Comparison of ENCODE assay signal across 12 cellular contexts in genomic region chr5:149829954-149830353, GRCh38.
DNase-seq lines count a peak whose midpoint lies in the region; ATAC-seq and TF ChIP-seq lines count a peak whose summit lies in the region.
"Had no signal": no experiment of that assay in that cellular context is flagged by ENCODE, and none has a peak within 500 bp of the region (broad histone marks: within the 10 kb centered on the region; RNA-seq: fewer than 3 reads in every experiment).

No MANE protein-coding gene starts in this region.

- CTCF ChIA-PET in AG04450 (lab: Charles Lee) (interaction anchor here (0.7 to 17.6 kb wide), 9 partner anchors 8 to 192 kb away, joined by 3 to 478 read pairs (median 47); partner anchors contain the start of gene SLC26A2), OCI-LY7 (lab: Charles Lee; ENCODE audit: unreplicated experiment) (no interaction called here)

- H3K79me2 ChIP-seq in OCI-LY7 (ENCODE audit: insufficient read depth, low read depth, low read length) = no peaks in the 10 kb centered on the region

- H3K4me1 ChIP-seq in OCI-LY7 (ENCODE audit: insufficient read depth, low read length, poor library complexity, severe bottlenecking) = peaks cover 3% of the 10 kb centered on the region

- no peaks in the 10 kb centered on the region for H3K9me2 ChIP-seq in OCI-LY7 (ENCODE audit: insufficient read depth, low read length)

- no peak overlapping the region for H2AFZ ChIP-seq in OCI-LY7 (ENCODE audit: low read length)

- H3K36me3 ChIP-seq in OCI-LY7 (ENCODE audit: insufficient read depth, low read length) = peaks cover 28% of the 10 kb centered on the region; the same call in 1 of the 2 replicates

- H3K27ac ChIP-seq in AG04450 (ENCODE audit: low read depth, low read length) (no peak overlapping the region), OCI-LY7 (ENCODE audit: low read depth, low read length, poor library complexity, severe bottlenecking) (no peak overlapping the region)

- no peaks in the 10 kb centered on the region for H4K20me1 ChIP-seq in OCI-LY7 (ENCODE audit: insufficient read depth, low read length)

- DNase-seq in AG04450 (ENCODE audit: low read depth, low spot score) (no peak), OCI-LY7 (ENCODE audit: low spot score) (peak; percentile 37), fibroblast of pulmonary artery (ENCODE audit: low read depth) (no peak)
- DNase-seq: Calu3, mesenchymal stem cell, retina had no signal

- POLR2A ChIA-PET in AG04450 (lab: Yijun Ruan, JAX) (interaction anchor here (1.0 kb wide), 1 partner anchor 131 kb away, joined by 3 read pairs; the partner anchor contains the start of gene SLC26A2), OCI-LY7 (lab: Charles Lee) (interaction anchor here (0.5 to 1.0 kb wide), 4 partner anchors 18 to 161 kb away, joined by 3 to 4 read pairs (median 4); partner anchors contain the start of genes PPARGC1B and SLC26A2)

- TF ChIP-seq CTCF in AG04450 (IDR thresholded peaks at IDR 0.05; ENCODE audit: low read depth, low read length) = peak; percentile 39
- peak; percentile 11; the same call in 1 of the 2 replicates for TF ChIP-seq CTCF in GM12874 (IDR thresholded peaks at IDR 0.05; ENCODE audit: insufficient read depth, low read depth, low read length)
- TF ChIP-seq CTCF in OCI-LY7 (conservative IDR thresholded peaks at IDR 0.05; ENCODE audit: low read length) = peak; percentile 55
- TF ChIP-seq CTCF in fibroblast of pulmonary artery (IDR thresholded peaks at IDR 0.05; ENCODE audit: low read length, missing control alignments) = peak; percentile 19

- no peak overlapping the region for H3K4me2 ChIP-seq in OCI-LY7 (ENCODE audit: low read length)

- H3K27me3 ChIP-seq in AG04450 (ENCODE audit: control insufficient read depth, insufficient read depth, low read length) = no peaks in the 10 kb centered on the region

- BruUV-seq in OCI-LY7 (replicated peaks; lab: Mats Ljungman, UMichigan) = no TSS peak

- ATAC-seq in GM18519 (IDR thresholded peaks at IDR 0.05; ENCODE audit: low FRiP score, unreplicated experiment) (no peak), GM19455 (IDR thresholded peaks at IDR 0.05; ENCODE audit: unreplicated experiment) (no peak), HG02840 (IDR thresholded peaks at IDR 0.05; ENCODE audit: low FRiP score, unreplicated experiment) (no peak), GM19395 (IDR thresholded peaks at IDR 0.05; ENCODE audit: unreplicated experiment) (no peak)
- ATAC-seq: activated T-helper 17 cell treated with anti-CD3 and anti-CD28 coated beads, Interleukin-2, amount 50 U/mL, for 72 hours had no signal

- intact Hi-C loops in OCI-LY7 (cut with micrococcal nuclease; ENCODE audit: unreplicated experiment) = loop anchor here (2.0 to 10.0 kb wide), 2 partner anchors 99 to 135 kb away; partner anchors contain the start of genes PPARGC1B and SLC26A2

- H3K9me3 ChIP-seq in AG04450 (ENCODE audit: control insufficient read depth, insufficient read depth, low read length) = no peaks in the 10 kb centered on the region; the same call in 1 of the 2 replicates
- H3K9me3 ChIP-seq in OCI-LY7 (ENCODE audit: low read length) = no peaks in the 10 kb centered on the region

- H3K4me3 ChIP-seq in AG04450 (ENCODE audit: low read depth, low read length) = no peak overlapping the region
- no peak overlapping the region for H3K4me3 ChIP-seq in OCI-LY7 (ENCODE audit: low read depth, low read length, poor library complexity, severe bottlenecking)
- no peak overlapping the region for H3K4me3 ChIP-seq in fibroblast of pulmonary artery (replicated peaks; ENCODE audit: low read depth, low read length)
